8 cellular contexts compared by ENCODE assay signal in the genomic region with DNA sequence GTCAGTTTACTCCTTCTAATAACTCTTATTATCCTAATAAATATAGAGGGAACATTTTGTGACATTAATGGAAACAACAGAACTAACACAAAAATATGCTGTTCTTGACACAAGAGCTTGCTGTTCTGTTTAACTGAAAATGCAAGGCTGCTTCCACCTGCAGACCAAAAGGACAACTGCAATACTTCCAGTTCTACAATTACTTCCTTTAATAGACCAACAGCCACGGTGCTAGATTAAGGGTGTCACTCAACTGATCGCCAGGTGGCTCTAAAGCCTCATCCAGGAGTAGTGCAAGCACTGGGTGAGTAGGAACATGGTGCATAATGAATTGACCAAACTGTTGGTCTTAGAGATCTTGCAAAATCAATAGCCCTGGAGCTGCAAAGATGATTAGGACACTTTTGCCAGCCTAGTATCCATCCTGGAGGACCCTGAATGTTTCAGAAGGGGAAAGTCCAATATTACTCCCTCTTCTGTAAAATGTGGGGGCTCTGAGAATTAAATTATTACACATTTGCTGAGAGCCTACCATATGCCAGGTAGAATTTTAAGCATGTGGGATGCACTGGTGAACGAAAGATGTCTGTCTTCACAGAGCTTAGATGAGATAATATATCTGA. TPM values are rescaled to one million over a fixed set of nuclear protein-coding genes. Genes with fewer than 3 reads are reported as not detected.
DNase-seq lines count a peak whose midpoint lies in the region; ATAC-seq and TF ChIP-seq lines count a peak whose summit lies in the region.

No MANE protein-coding gene starts in this region.

- H3K4me3 ChIP-seq in RWPE2 (ENCODE audit: severe bottlenecking), result no peak overlapping the region

- peaks cover 36% of the 10 kb centered on the region for H3K4me1 ChIP-seq in RWPE2 (ENCODE audit: insufficient read depth, poor library complexity, severe bottlenecking)

- H3K9me3 ChIP-seq in RWPE2 (ENCODE audit: severe bottlenecking), result no peaks in the 10 kb centered on the region

- peak overlapping the region; percentile 81 for H3K27ac ChIP-seq in RWPE2 (ENCODE audit: poor library complexity, severe bottlenecking)

- CTCF ChIA-PET in GM10248 (lab: Yijun Ruan, JAX), result interaction anchor here (0.7 to 2.6 kb wide), 19 partner anchors 9 to 426 kb away, joined by 3 to 15 read pairs (median 4); no protein-coding TSS in a partner anchor

- no peaks in the 10 kb centered on the region for H3K36me3 ChIP-seq in RWPE2 (ENCODE audit: low read depth)

- ATAC-seq in GM21526 (IDR thresholded peaks at IDR 0.05; ENCODE audit: low FRiP score, unreplicated experiment), result peak; percentile 96
- peak; percentile 74 for ATAC-seq in RWPE2 (ENCODE audit: low read depth)
- ATAC-seq in GM21825 (IDR thresholded peaks at IDR 0.05; ENCODE audit: unreplicated experiment), result no peak

- H3K27me3 ChIP-seq in RWPE2 (ENCODE audit: insufficient read depth, poor library complexity, severe bottlenecking), result no peaks in the 10 kb centered on the region

- DNase-seq in GM10248 (ENCODE audit: extremely low spot score), result peak; percentile 24
- peak; percentile 84 for DNase-seq in HPDE6-E6E7 (ENCODE audit: extremely low spot score)
- DNase-seq in RWPE2 (ENCODE audit: low spot score), result no peak
- peak; percentile 64 for DNase-seq in fibroblast of peridontal ligament (ENCODE audit: extremely low read depth)
- peak; percentile 97 for DNase-seq in renal cortical epithelial cell (ENCODE audit: low read depth)
- no peak for DNase-seq in DMS79 treated with DMSO at 0.1 percent for 48 hours (lab: John Stamatoyannopoulos, UW)

- POLR2A ChIA-PET in GM10248 (lab: Yijun Ruan, JAX), result no interaction called here

- peak; percentile 60 for TF ChIP-seq CTCF in GM10248 (IDR thresholded peaks at IDR 0.05; ENCODE audit: control extremely low read depth, extremely low read depth, low read depth, missing control alignments)
- peak; percentile 97 for TF ChIP-seq CTCF in RWPE2 (IDR thresholded peaks at IDR 0.05; ENCODE audit: poor library complexity, severe bottlenecking)

RNA-seq across cellular contexts. Expression of gene CLDN16, which starts 3.6 kb away (rescaled TPM):
- 30.2 and 41.8 TPM in 2 replicates for total RNA-seq in renal cortical epithelial cell

Comparison
In these comparisons a context has a peak if more than half of its experiments do, and no peak if none do; other contexts are left out.
1. DNase-seq: peak in GM10248 (single experiment), HPDE6-E6E7 (single experiment), fibroblast of peridontal ligament (single experiment) and renal cortical epithelial cell (single experiment); none in RWPE2 (single experiment) and DMS79 treated with DMSO at 0.1 percent for 48 hours (single experiment).